ENCODE assay signal across 7 cellular contexts in the genomic region with DNA sequence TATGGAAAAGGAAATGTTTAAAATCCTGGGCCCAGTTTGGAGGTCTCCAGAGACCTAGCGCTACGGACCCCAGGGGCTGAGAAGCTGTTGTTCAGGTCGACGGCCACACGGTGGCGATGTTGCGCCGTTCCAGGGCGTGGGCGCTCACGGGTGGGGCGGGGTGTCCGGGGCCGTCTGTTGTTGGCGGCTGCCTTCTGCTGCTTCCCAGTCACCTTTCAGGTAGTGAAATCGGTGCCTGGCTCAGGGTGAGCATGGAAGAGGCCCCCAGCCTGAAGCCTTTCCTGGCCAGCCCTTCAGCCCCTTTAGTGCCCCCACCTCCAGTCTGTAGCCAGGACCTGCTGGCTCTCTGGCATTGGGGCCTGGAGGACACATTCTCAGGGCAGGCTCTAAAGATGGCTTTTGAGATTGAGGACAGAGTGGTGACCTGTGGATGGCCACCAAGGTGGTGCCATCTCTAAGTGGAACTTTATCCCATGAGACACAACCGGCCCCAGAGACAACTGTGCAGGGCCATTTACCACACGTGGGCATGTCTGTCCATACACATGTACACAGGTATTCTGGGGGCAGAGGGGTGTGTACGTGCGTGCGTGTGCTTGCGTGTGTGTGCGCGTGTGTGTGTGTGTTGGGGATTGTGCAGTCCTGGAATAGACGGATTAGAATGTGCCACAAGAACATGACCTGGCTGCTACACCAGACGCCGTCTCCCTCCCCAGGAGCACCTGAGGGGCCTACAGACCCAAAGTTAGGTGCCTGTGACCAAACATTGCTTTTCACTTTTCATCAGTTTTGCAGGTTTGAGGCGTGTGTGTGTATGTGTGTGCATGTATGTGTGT. TPM values are rescaled to one million over a fixed set of nuclear protein-coding genes. Genes with fewer than 3 reads are reported as not detected.
DNase-seq lines count a peak whose midpoint lies in the region; ATAC-seq, FAIRE-seq and TF ChIP-seq lines count a peak whose summit lies in the region.

No MANE protein-coding gene starts in this region.

- no peaks in the 10 kb centered on the region for H3K4me1 Mint-ChIP-seq in activated CD4-positive, alpha-beta T cell treated with anti-CD3 and anti-CD28 coated beads for 36 hours

- peak; percentile 80 for DNase-seq in GM12891 (ENCODE audit: insufficient read length, low spot score)
- peak; percentile 9 for DNase-seq in NCI-H2029 treated with DMSO at 0.1 percent for 48 hours (lab: John Stamatoyannopoulos, UW)
- DNase-seq in activated CD4-positive, alpha-beta T cell treated with anti-CD3 and anti-CD28 coated beads for 36 hours, result peak; percentile 83
- DNase-seq in cerebellum (ENCODE audit: low spot score), result peak; percentile 84
- peak; percentile 70 to 75 (median 74) for DNase-seq in right lobe of liver
- DNase-seq in stimulated activated CD4-positive, alpha-beta T cell treated with anti-CD3 and anti-CD28 coated beads, TNF-alpha, amount 100 ng/mL, for 4 hours (ENCODE audit: low read depth in 3 of 3), result peak; percentile 45 to 52 (median 51)

- POLR2A ChIA-PET in activated CD4-positive, alpha-beta T cell treated with anti-CD3 and anti-CD28 coated beads for 36 hours (lab: Charles Lee), result no interaction called here

- no peaks in the 10 kb centered on the region for H3K36me3 ChIP-seq in right lobe of liver

- H3K9me3 ChIP-seq in right lobe of liver, result no peaks in the 10 kb centered on the region

- H3K4me1 ChIP-seq in right lobe of liver, result no peaks in the 10 kb centered on the region

- no peak overlapping the region for H3K4me3 Mint-ChIP-seq in activated CD4-positive, alpha-beta T cell treated with anti-CD3 and anti-CD28 coated beads for 36 hours

- no peaks in the 10 kb centered on the region for H3K27me3 ChIP-seq in right lobe of liver

- peaks cover 2% of the 10 kb centered on the region for H3K27me3 Mint-ChIP-seq in activated CD4-positive, alpha-beta T cell treated with anti-CD3 and anti-CD28 coated beads for 36 hours

- H3K9me3 Mint-ChIP-seq in activated CD4-positive, alpha-beta T cell treated with anti-CD3 and anti-CD28 coated beads for 36 hours (ENCODE audit: low read depth), result no peaks in the 10 kb centered on the region

- no peak overlapping the region for H3K4me3 ChIP-seq in right lobe of liver

- H3K36me3 Mint-ChIP-seq in activated CD4-positive, alpha-beta T cell treated with anti-CD3 and anti-CD28 coated beads for 36 hours (ENCODE audit: low read depth), result no peaks in the 10 kb centered on the region

- peak; percentile 87 to 97 (median 96) for TF ChIP-seq CTCF in right lobe of liver (IDR thresholded peaks at IDR 0.05)

- ATAC-seq in HG02588 (IDR thresholded peaks at IDR 0.05; ENCODE audit: unreplicated experiment) (peak; percentile 81), right lobe of liver (peak; percentile 87 to 96 (median 94))
- ATAC-seq in activated CD4-positive, alpha-beta T cell treated with anti-CD3 and anti-CD28 coated beads for 36 hours, result peak; percentile 88

- H3K27ac ChIP-seq in right lobe of liver, result no peak overlapping the region

- peak; percentile 89 for FAIRE-seq in GM12891 (lab: Jason Lieb, UNC)

- CTCF ChIA-PET in activated CD4-positive, alpha-beta T cell treated with anti-CD3 and anti-CD28 coated beads for 36 hours (lab: Charles Lee), result interaction anchor here (0.6 to 1.4 kb wide), 21 partner anchors 10 to 680 kb away, joined by 3 to 12 read pairs (median 3); no protein-coding TSS in a partner anchor

- WGBS in right lobe of liver (ENCODE audit: insufficient coverage, low coverage, low lambda C conversion rate, missing lambda C conversion rate), result 38% methylated on average over 6 of the region's 28 CpGs

- intact Hi-C loops in activated CD4-positive, alpha-beta T cell treated with anti-CD3 and anti-CD28 coated beads for 36 hours (cut with DNase I, micrococcal nuclease), result loop anchor here (1.0 to 5.0 kb wide), 7 partner anchors 157 to 649 kb away; no protein-coding TSS in a partner anchor
- intact Hi-C loops in right lobe of liver (cut with DNase I), result loop anchor here (10.0 kb wide), 3 partner anchors 161 to 651 kb away; partner anchors contain the start of gene ADAMTS8 (in 1 of the 2)

- TF ChIP-seq POLR2A in GM12891 (IDR thresholded peaks at IDR 0.05; ENCODE audit: low read depth, low read length) (no peak), right lobe of liver (IDR thresholded peaks at IDR 0.05) (no peak)

- no peak overlapping the region for H3K27ac Mint-ChIP-seq in activated CD4-positive, alpha-beta T cell treated with anti-CD3 and anti-CD28 coated beads for 36 hours

TF ChIP-seq in GM12891, 5 proteins besides CTCF, POLR2A, EP300 and RAD21:
- TF ChIP-seq POU2F2 (IDR thresholded peaks at IDR 0.05; ENCODE audit: low read depth, low read length) (no peak), POLR2AphosphoS5 (IDR thresholded peaks at IDR 0.05; ENCODE audit: low read depth, low read length) (no peak), PAX5 (IDR thresholded peaks at IDR 0.05; ENCODE audit: insufficient read depth, low read length, severe bottlenecking) (no peak), TAF1 (IDR thresholded peaks at IDR 0.05; ENCODE audit: low read depth, low read length) (no peak), SPI1 (IDR thresholded peaks at IDR 0.05; ENCODE audit: low read depth, low read length) (no peak)

RNA-seq across cellular contexts. Expression of gene ST14, which starts 53.8 kb away (rescaled TPM):
- polyA plus RNA-seq in GM12891 (2012; ENCODE audit: low read depth, missing spikeins), result 0.08 TPM
- not detected for total RNA-seq in activated CD4-positive, alpha-beta T cell treated with anti-CD3 and anti-CD28 coated beads for 36 hours
- 0.54 TPM for total RNA-seq in cerebellum
- total RNA-seq in right lobe of liver, result 10 to 100 TPM in 3 of 6 experiments, 1 to 10 TPM in 3; 2.5 to 16.7 (median 10.8) TPM

Comparison
In these comparisons a context has a peak if more than half of its experiments do, and no peak if none do; other contexts are left out.
1. DNase-seq: peak in every context shown above with its lines; median percentile 84 in cerebellum; 83 in activated CD4-positive, alpha-beta T cell treated with anti-CD3 and anti-CD28 coated beads for 36 hours; 80 in GM12891; 74 in right lobe of liver; 51 in stimulated activated CD4-positive, alpha-beta T cell treated with anti-CD3 and anti-CD28 coated beads, TNF-alpha, amount 100 ng/mL, for 4 hours; 9 in NCI-H2029 treated with DMSO at 0.1 percent for 48 hours.